In the genomic region with DNA sequence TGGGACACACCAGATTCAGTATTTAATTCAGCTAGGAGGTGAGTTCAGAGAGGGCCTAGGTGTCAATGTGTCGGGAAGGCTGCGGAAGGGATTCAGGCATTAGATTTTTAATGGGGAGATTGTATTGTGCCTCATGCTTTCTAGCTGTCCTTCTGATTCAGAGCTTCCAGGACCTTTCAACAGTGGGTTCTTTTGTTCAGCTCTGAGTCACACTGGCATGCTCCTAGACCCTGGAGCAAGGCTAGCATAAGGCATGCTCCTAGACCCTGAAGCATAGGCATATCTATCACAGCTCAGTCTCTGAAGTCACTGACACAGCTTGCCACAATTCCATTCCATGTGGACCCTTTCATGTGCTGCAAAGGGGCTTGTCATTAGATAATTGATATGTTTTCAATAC, we compare ENCODE assay signal across 25 cellular contexts.
DNase-seq lines count a peak whose midpoint lies in the region; ATAC-seq, FAIRE-seq and TF ChIP-seq lines count a peak whose summit lies in the region.
"Had no signal": no experiment of that assay in that cellular context is flagged by ENCODE, and none has a peak within 500 bp of the region (broad histone marks: within the 10 kb centered on the region; RNA-seq: fewer than 3 reads in every experiment).

No MANE protein-coding gene starts in this region.

- H3K4me3 ChIP-seq in GM23248, result no peak overlapping the region
- no peak overlapping the region for H3K4me3 ChIP-seq in OCI-LY7 (ENCODE audit: low read depth, low read length, poor library complexity, severe bottlenecking)
- no peak overlapping the region for H3K4me3 ChIP-seq in vagina
- H3K4me3 ChIP-seq: BLaER1 treated with 17β-estradiol and CSF1 and Interleukin-3, amounts not matched to agents 10 nM and 100 nM; colonic mucosa; GM12878; lung; skin epidermis had no signal

- H3K27me3 Mint-ChIP-seq in WTC11 (ENCODE audit: low read depth) (no peaks in the 10 kb centered on the region), T-helper 17 cell (no peaks in the 10 kb centered on the region)

- no peaks in the 10 kb centered on the region for H3F3A ChIP-seq in GM23248 (ENCODE audit: insufficient read depth)

- no peaks in the 10 kb centered on the region for H3K36me3 Mint-ChIP-seq in WTC11
- H3K36me3 Mint-ChIP-seq in T-helper 17 cell (ENCODE audit: low read depth), result no peaks in the 10 kb centered on the region
- H3K36me3 Mint-ChIP-seq: stimulated activated effector memory CD8-positive, alpha-beta T cell treated with anti-CD3 and anti-CD28 coated beads, Interleukin-12 subunit alpha, Interleukin-12 subunit beta, amount 100 ng/mL, for 72 hours had no signal

- ATAC-seq in WTC11, result peak; percentile 38
- no peak for ATAC-seq in T-helper 17 cell
- ATAC-seq: GM12878; stimulated activated effector memory CD8-positive, alpha-beta T cell treated with anti-CD3 and anti-CD28 coated beads, Interleukin-12 subunit alpha, Interleukin-12 subunit beta, amount 100 ng/mL, for 72 hours had no signal

- DNase-seq in GM23248, result peak; percentile 18
- no peak for DNase-seq in WTC11 (ENCODE audit: low spot score)
- DNase-seq in foreskin melanocyte, result peak; percentile 97
- peak; percentile 2 for DNase-seq in putamen (ENCODE audit: low spot score)
- DNase-seq in OCI-LY7 (ENCODE audit: low spot score), result no peak
- DNase-seq in RCC 7860 (ENCODE audit: low spot score), result no peak
- no peak for DNase-seq in vagina (ENCODE audit: extremely low spot score in 2 of 2)
- no peak for DNase-seq in T-helper 17 cell
- DNase-seq: activated CD4-positive, CD25-positive, alpha-beta regulatory T cell treated with anti-CD3 and anti-CD28 coated beads, Interleukin-2, amount 50 U/mL, for 72 hours; activated gamma-delta T cell; brain microvascular endothelial cell; colonic mucosa; DMS79 treated with DMSO at 0.1 percent for 48 hours; H9; NCI-H1092; NCI-H1930; NCI-H226; SHP77 treated with DMSO at 0.1 percent for 48 hours; stimulated activated CD4-positive, alpha-beta T cell treated with anti-CD3 and anti-CD28 coated beads, Interleukin-2, amount 100 ng/mL, for 24 hours had no signal

- H3K27ac Mint-ChIP-seq in WTC11 (no peak overlapping the region), T-helper 17 cell (no peak overlapping the region)
- H3K27ac Mint-ChIP-seq: stimulated activated effector memory CD8-positive, alpha-beta T cell treated with anti-CD3 and anti-CD28 coated beads, Interleukin-12 subunit alpha, Interleukin-12 subunit beta, amount 100 ng/mL, for 72 hours had no signal

- no peaks in the 10 kb centered on the region for H4K20me1 ChIP-seq in GM23248 (ENCODE audit: insufficient read depth)
- no peaks in the 10 kb centered on the region for H4K20me1 ChIP-seq in OCI-LY7 (ENCODE audit: insufficient read depth, low read length)
- H4K20me1 ChIP-seq: BLaER1 treated with 17β-estradiol and CSF1 and Interleukin-3, amounts not matched to agents 10 nM and 100 nM had no signal

- no peak overlapping the region for H3K4me2 ChIP-seq in GM23248 (ENCODE audit: unreplicated experiment)
- no peak overlapping the region for H3K4me2 ChIP-seq in OCI-LY7 (ENCODE audit: low read length)
- H3K4me2 ChIP-seq: BLaER1 treated with 17β-estradiol and CSF1 and Interleukin-3, amounts not matched to agents 10 nM and 100 nM had no signal

- H3K36me3 ChIP-seq in GM23248 (ENCODE audit: low read depth), result no peaks in the 10 kb centered on the region
- no peaks in the 10 kb centered on the region for H3K36me3 ChIP-seq in OCI-LY7 (ENCODE audit: insufficient read depth, low read length)
- no peaks in the 10 kb centered on the region for H3K36me3 ChIP-seq in vagina
- H3K36me3 ChIP-seq: BLaER1 treated with 17β-estradiol and CSF1 and Interleukin-3, amounts not matched to agents 10 nM and 100 nM; brain microvascular endothelial cell; colonic mucosa had no signal

- H3K9ac ChIP-seq in GM23248, result no peak overlapping the region
- H3K9ac ChIP-seq: BLaER1 treated with 17β-estradiol and CSF1 and Interleukin-3, amounts not matched to agents 10 nM and 100 nM had no signal

- H3K27ac ChIP-seq in GM23248 (no peak overlapping the region), OCI-LY7 (ENCODE audit: low read depth, low read length, poor library complexity, severe bottlenecking) (no peak overlapping the region), vagina (no peak overlapping the region)
- H3K27ac ChIP-seq: BLaER1 treated with 17β-estradiol and CSF1 and Interleukin-3, amounts not matched to agents 10 nM and 100 nM; brain microvascular endothelial cell; colonic mucosa; HL-60; skin epidermis had no signal

- no peaks in the 10 kb centered on the region for H3K9me3 ChIP-seq in GM23248 (ENCODE audit: low read depth)
- no peaks in the 10 kb centered on the region for H3K9me3 ChIP-seq in OCI-LY7 (ENCODE audit: low read length)
- H3K9me3 ChIP-seq in vagina, result no peaks in the 10 kb centered on the region
- no peaks in the 10 kb centered on the region for H3K9me3 ChIP-seq in T-helper 17 cell (ENCODE audit: control insufficient read depth, low read length, poor library complexity, severe bottlenecking)
- H3K9me3 ChIP-seq: BLaER1 treated with 17β-estradiol and CSF1 and Interleukin-3, amounts not matched to agents 10 nM and 100 nM; colonic mucosa had no signal

- POLR2A ChIA-PET in WTC11 (lab: Charles Lee) (interaction anchor here (0.5 kb wide), 1 partner anchor 94 kb away, joined by 3 read pairs; no protein-coding TSS in a partner anchor), OCI-LY7 (lab: Charles Lee) (no interaction called here)

- H2AFZ ChIP-seq in GM23248 (no peak overlapping the region), OCI-LY7 (ENCODE audit: low read length) (no peak overlapping the region)

- H3K4me3 Mint-ChIP-seq in WTC11, result no peak overlapping the region
- no peak overlapping the region for H3K4me3 Mint-ChIP-seq in T-helper 17 cell
- H3K4me3 Mint-ChIP-seq: H9; stimulated activated effector memory CD8-positive, alpha-beta T cell treated with anti-CD3 and anti-CD28 coated beads, Interleukin-12 subunit alpha, Interleukin-12 subunit beta, amount 100 ng/mL, for 72 hours had no signal

- H3K4me1 Mint-ChIP-seq in WTC11 (peaks cover 2% of the 10 kb centered on the region; the same call in 1 of the 2 replicates), T-helper 17 cell (no peaks in the 10 kb centered on the region)
- H3K4me1 Mint-ChIP-seq: H9; stimulated activated effector memory CD8-positive, alpha-beta T cell treated with anti-CD3 and anti-CD28 coated beads, Interleukin-12 subunit alpha, Interleukin-12 subunit beta, amount 100 ng/mL, for 72 hours had no signal

- BruUV-seq in OCI-LY7 (replicated peaks; lab: Mats Ljungman, UMichigan), result no TSS peak

- no peak for TF ChIP-seq CTCF in WTC11 (IDR thresholded peaks at IDR 0.05)
- TF ChIP-seq CTCF in OCI-LY7 (conservative IDR thresholded peaks at IDR 0.05; ENCODE audit: low read length), result no peak
- no peak for TF ChIP-seq CTCF in vagina (IDR thresholded peaks at IDR 0.05)

- H3K4me1 ChIP-seq in GM23248 (ENCODE audit: insufficient read depth) (no peaks in the 10 kb centered on the region), OCI-LY7 (ENCODE audit: insufficient read depth, low read length, poor library complexity, severe bottlenecking) (no peaks in the 10 kb centered on the region), vagina (no peaks in the 10 kb centered on the region)
- H3K4me1 ChIP-seq: colonic mucosa had no signal

- no peaks in the 10 kb centered on the region for H3K79me2 ChIP-seq in GM23248 (ENCODE audit: insufficient read depth)
- no peaks in the 10 kb centered on the region for H3K79me2 ChIP-seq in OCI-LY7 (ENCODE audit: insufficient read depth, low read depth, low read length)

- no peaks in the 10 kb centered on the region for H3K27me3 ChIP-seq in GM23248 (replicated peaks; ENCODE audit: insufficient read depth)
- H3K27me3 ChIP-seq in vagina, result no peaks in the 10 kb centered on the region
- H3K27me3 ChIP-seq: BLaER1 treated with 17β-estradiol and CSF1 and Interleukin-3, amounts not matched to agents 10 nM and 100 nM; brain microvascular endothelial cell; colonic mucosa had no signal

- WGBS in GM23248 (ENCODE audit: low coverage in 1 of 2, low lambda C conversion rate in 2 of 2, missing lambda C conversion rate in 2 of 2), 2 experiments, result 66 to 70% methylated on average over 2 of the region's 2 CpGs

- intact Hi-C loops in OCI-LY7 (cut with micrococcal nuclease; ENCODE audit: unreplicated experiment), result no loop called here
- intact Hi-C loops in vagina (cut with DNase I), result no loop called here

- H3K9me2 ChIP-seq in GM23248 (ENCODE audit: insufficient read depth) (no peaks in the 10 kb centered on the region), OCI-LY7 (ENCODE audit: insufficient read depth, low read length) (no peaks in the 10 kb centered on the region)

- in situ Hi-C loops in GM23248 (cut with MboI), result no loop called here

- CTCF ChIA-PET in WTC11 (lab: Charles Lee), result no interaction called here
- CTCF ChIA-PET in OCI-LY7 (lab: Charles Lee; ENCODE audit: unreplicated experiment), result no interaction called here

- no peak for FAIRE-seq in RCC 7860 (lab: Jason Lieb, UNC)
- FAIRE-seq: GM12878 had no signal

- H3K9me3 Mint-ChIP-seq in WTC11, result no peaks in the 10 kb centered on the region
- H3K9me3 Mint-ChIP-seq: H9 had no signal

- TF ChIP-seq POLR2A in vagina (IDR thresholded peaks at IDR 0.05), result no peak

TF ChIP-seq in WTC11, 78 proteins besides CTCF, POLR2A, EP300 and RAD21 (continues in another document):
- TF ChIP-seq TP53 (CRISPR knock-in tag; IDR thresholded peaks at IDR 0.05) (no peak), CREB1 (CRISPR knock-in tag; IDR thresholded peaks at IDR 0.05) (no peak), FOXJ3 (CRISPR knock-in tag; IDR thresholded peaks at IDR 0.05; ENCODE audit: borderline replicate concordance) (no peak), ZNF121 (CRISPR knock-in tag; IDR thresholded peaks at IDR 0.05) (no peak), JUN (CRISPR knock-in tag; IDR thresholded peaks at IDR 0.05) (no peak), NFYB (CRISPR knock-in tag; conservative IDR thresholded peaks at IDR 0.05; ENCODE audit: low read depth) (no peak), ZNF671 (CRISPR knock-in tag; IDR thresholded peaks at IDR 0.05) (no peak), ATF1 (CRISPR knock-in tag; IDR thresholded peaks at IDR 0.05) (no peak), TCF7 (CRISPR knock-in tag; IDR thresholded peaks at IDR 0.05; ENCODE audit: low read depth) (no peak), NR3C1 (CRISPR knock-in tag; conservative IDR thresholded peaks at IDR 0.05; ENCODE audit: low read depth) (no peak), NR2C2 (CRISPR knock-in tag; IDR thresholded peaks at IDR 0.05) (no peak)
- TF ChIP-seq, protein P1, sequence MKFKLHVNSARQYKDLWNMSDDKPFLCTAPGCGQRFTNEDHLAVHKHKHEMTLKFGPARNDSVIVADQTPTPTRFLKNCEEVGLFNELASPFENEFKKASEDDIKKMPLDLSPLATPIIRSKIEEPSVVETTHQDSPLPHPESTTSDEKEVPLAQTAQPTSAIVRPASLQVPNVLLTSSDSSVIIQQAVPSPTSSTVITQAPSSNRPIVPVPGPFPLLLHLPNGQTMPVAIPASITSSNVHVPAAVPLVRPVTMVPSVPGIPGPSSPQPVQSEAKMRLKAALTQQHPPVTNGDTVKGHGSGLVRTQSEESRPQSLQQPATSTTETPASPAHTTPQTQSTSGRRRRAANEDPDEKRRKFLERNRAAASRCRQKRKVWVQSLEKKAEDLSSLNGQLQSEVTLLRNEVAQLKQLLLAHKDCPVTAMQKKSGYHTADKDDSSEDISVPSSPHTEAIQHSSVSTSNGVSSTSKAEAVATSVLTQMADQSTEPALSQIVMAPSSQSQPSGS (CRISPR knock-in tag; IDR thresholded peaks at IDR 0.05; ENCODE audit: borderline replicate concordance, low read depth), result no peak

Comparison
In these comparisons a context has a peak if more than half of its experiments do, and no peak if none do; other contexts are left out.
1. DNase-seq: peak in GM23248 (single experiment), foreskin melanocyte (single experiment) and putamen (single experiment); none in WTC11 (single experiment), OCI-LY7 (single experiment), RCC 7860 (single experiment), vagina (0 of 2) and T-helper 17 cell (0 of 3).